Comparison of ENCODE assay signal across 1 cellular context in the genomic region with DNA sequence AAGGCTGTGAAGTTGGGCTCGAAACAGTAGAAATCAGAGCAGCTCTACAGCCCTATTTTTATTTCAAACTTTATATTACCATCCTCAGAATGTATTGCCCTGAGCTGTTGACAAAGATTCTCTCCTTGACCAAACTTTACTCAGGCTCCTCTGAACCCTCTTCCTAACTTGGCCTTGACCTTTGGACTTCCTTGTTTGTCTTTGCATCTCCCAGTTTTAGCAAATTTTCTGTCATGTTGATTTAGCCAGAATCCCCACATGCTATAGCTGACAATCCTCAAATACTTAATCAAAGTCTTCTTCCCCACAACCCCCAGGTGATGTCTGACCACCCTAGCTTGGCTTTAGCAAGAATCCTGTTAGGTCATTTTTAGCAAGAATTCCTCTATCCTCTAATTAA.
TF ChIP-seq lines count a peak whose summit lies in the region.

No MANE protein-coding gene starts in this region.

TF ChIP-seq in HepG2, 621 proteins besides CTCF, POLR2A, EP300 and RAD21 (continued from another document):
- TF ChIP-seq, protein P1, sequence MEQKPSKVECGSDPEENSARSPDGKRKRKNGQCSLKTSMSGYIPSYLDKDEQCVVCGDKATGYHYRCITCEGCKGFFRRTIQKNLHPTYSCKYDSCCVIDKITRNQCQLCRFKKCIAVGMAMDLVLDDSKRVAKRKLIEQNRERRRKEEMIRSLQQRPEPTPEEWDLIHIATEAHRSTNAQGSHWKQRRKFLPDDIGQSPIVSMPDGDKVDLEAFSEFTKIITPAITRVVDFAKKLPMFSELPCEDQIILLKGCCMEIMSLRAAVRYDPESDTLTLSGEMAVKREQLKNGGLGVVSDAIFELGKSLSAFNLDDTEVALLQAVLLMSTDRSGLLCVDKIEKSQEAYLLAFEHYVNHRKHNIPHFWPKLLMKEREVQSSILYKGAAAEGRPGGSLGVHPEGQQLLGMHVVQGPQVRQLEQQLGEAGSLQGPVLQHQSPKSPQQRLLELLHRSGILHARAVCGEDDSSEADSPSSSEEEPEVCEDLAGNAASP (CRISPR knock-in tag; IDR thresholded peaks at IDR 0.05; ENCODE audit: borderline replicate concordance) = peak; percentile 64; the same call in 1 of the 2 replicates
